ENCODE assay signal across 10 cellular contexts in genomic region chr20:45946149-45946970, GRCh38. TPM values are rescaled to one million over a fixed set of nuclear protein-coding genes. Genes with fewer than 3 reads are reported as not detected.
DNase-seq lines count a peak whose midpoint lies in the region; ATAC-seq and TF ChIP-seq lines count a peak whose summit lies in the region.
"Had no signal": no experiment of that assay in that cellular context is flagged by ENCODE, and none has a peak within 500 bp of the region (broad histone marks: within the 10 kb centered on the region; RNA-seq: fewer than 3 reads in every experiment).

No MANE protein-coding gene starts in this region.

- H3K27me3 ChIP-seq in CD4-positive, alpha-beta T cell (ENCODE audit: control insufficient read depth, insufficient read depth, low read length): no peaks in the 10 kb centered on the region
- H3K27me3 ChIP-seq in Peyer's patch (no peaks in the 10 kb centered on the region), ovary (no peaks in the 10 kb centered on the region)
- H3K27me3 ChIP-seq: neutrophil had no signal

- POLR2A ChIA-PET in CD4-positive, alpha-beta T cell (lab: Charles Lee): interaction anchor here (0.8 to 10.5 kb wide), 3 partner anchors 10 to 65 kb away, joined by 3 to 120 read pairs (median 4); partner anchors contain the start of gene PCIF1

- H3K36me3 ChIP-seq in Peyer's patch (peaks cover 0 to 97% (median 0%) of the 10 kb centered on the region in 3 donors), ovary (no peaks in the 10 kb centered on the region)

- H3K4me3 Mint-ChIP-seq in CD4-positive, alpha-beta T cell: no peak overlapping the region

- H3K9me3 ChIP-seq in CD4-positive, alpha-beta T cell (ENCODE audit: control insufficient read depth, low read length): no peaks in the 10 kb centered on the region
- H3K9me3 ChIP-seq in Peyer's patch: no peaks in the 10 kb centered on the region
- no peaks in the 10 kb centered on the region for H3K9me3 ChIP-seq in ovary
- H3K9me3 ChIP-seq: neutrophil had no signal

- H3K27me3 Mint-ChIP-seq in CD4-positive, alpha-beta T cell: no peaks in the 10 kb centered on the region

- no peak for TF ChIP-seq POLR2A in Peyer's patch (IDR thresholded peaks at IDR 0.05)
- no peak for TF ChIP-seq POLR2A in ovary (IDR thresholded peaks at IDR 0.05)

- H3K36me3 Mint-ChIP-seq in CD4-positive, alpha-beta T cell (ENCODE audit: low read depth): peaks cover 76% of the 10 kb centered on the region

- DNase-seq in CD4-positive, alpha-beta T cell: peak in 2 of 10 experiments; percentile 25 to 40
- peak in 2 of 3 donors; percentile 64 to 77 for DNase-seq in Peyer's patch
- DNase-seq in choroid plexus epithelial cell (ENCODE audit: low read depth): peak; percentile 95
- DNase-seq in ovary: peak; percentile 78 to 89 (median 84)
- no peak for DNase-seq in COR-L47 (lab: John Stamatoyannopoulos, UW)
- no peak for DNase-seq in dermis blood vessel endothelial cell
- no peak for DNase-seq in NCI-H2029 (lab: John Stamatoyannopoulos, UW)
- DNase-seq in OCI-M2 (lab: John Stamatoyannopoulos, UW; ENCODE audit: unreplicated experiment): no peak

- 37 to 52% (median 40%) methylated on average over 18 to 20 of the region's 20 CpGs for WGBS in ovary, 3 donors

- no peaks in the 10 kb centered on the region for H3K9me3 Mint-ChIP-seq in CD4-positive, alpha-beta T cell

- TF ChIP-seq EP300 in ovary (IDR thresholded peaks at IDR 0.05): no peak

- peak overlapping the region; percentile 27 for H3K27ac Mint-ChIP-seq in CD4-positive, alpha-beta T cell

- TF ChIP-seq CTCF in CD4-positive, alpha-beta T cell (IDR thresholded peaks at IDR 0.05): no peak
- no peak for TF ChIP-seq CTCF in Peyer's patch (IDR thresholded peaks at IDR 0.05)
- TF ChIP-seq CTCF in choroid plexus epithelial cell (conservative IDR thresholded peaks at IDR 0.05; ENCODE audit: low read depth, low read length): no peak
- TF ChIP-seq CTCF in ovary (IDR thresholded peaks at IDR 0.05): no peak

- intact Hi-C loops in CD4-positive, alpha-beta T cell (cut with DNase I, micrococcal nuclease): no loop called here
- intact Hi-C loops in ovary (cut with DNase I): loop anchor here in 2 of 4 donors (5.0 to 10.0 kb wide), 2 partner anchors 54 to 62 kb away; partner anchors contain the start of genes CTSA (in 1 of the 2), NEURL2 (in 1 of the 2), SPATA25 (in 1 of the 2) and ZSWIM1 (in 1 of the 2)

- peak; percentile 51 for ATAC-seq in CD4-positive, alpha-beta T cell (ENCODE audit: poor library complexity)

- no peak overlapping the region for H3K27ac ChIP-seq in CD4-positive, alpha-beta T cell (ENCODE audit: low read depth, low read length)
- peak overlapping the region in 3 of 4 donors; percentile 57 to 65 (median 58) for H3K27ac ChIP-seq in Peyer's patch
- H3K27ac ChIP-seq in ovary: peak overlapping the region; percentile 85 to 88
- H3K27ac ChIP-seq: neutrophil, VCaP had no signal

- H3K4me1 ChIP-seq in Peyer's patch (peaks cover 0 to 6% (median 0%) of the 10 kb centered on the region in 4 donors), ovary (ENCODE audit: insufficient read depth) (peaks cover 16% of the 10 kb centered on the region)

- H3K4me3 ChIP-seq in Peyer's patch (no peak overlapping the region), choroid plexus epithelial cell (ENCODE audit: low read depth, low read length) (no peak overlapping the region), ovary (no peak overlapping the region)

- peaks cover 4% of the 10 kb centered on the region for H3K4me1 Mint-ChIP-seq in CD4-positive, alpha-beta T cell (ENCODE audit: low read depth)

- CTCF ChIA-PET in CD4-positive, alpha-beta T cell (lab: Charles Lee): no interaction called here

RNA-seq across cellular contexts. Expression of gene PCIF1, which starts 11.9 kb away (rescaled TPM):
- 100 to 1,000 TPM; 100 TPM for total RNA-seq in CD4-positive, alpha-beta T cell
- total RNA-seq in Peyer's patch: 10 to 100 TPM; 25.0 to 53.2 (median 44.9) TPM
- 10 to 100 TPM; 34.5 to 73.7 (median 59.8) TPM for total RNA-seq in ovary
- 10 to 100 TPM; 14.6 to 48.2 TPM for polyA plus RNA-seq in ovary
- total RNA-seq in dermis blood vessel endothelial cell: 13.3 and 16.2 TPM in 2 replicates

RNA-seq across cellular contexts. Expression of gene ZNF335, which starts 25.6 kb away (rescaled TPM):
- 10 to 100 TPM; 67.3 to 74.6 TPM for total RNA-seq in CD4-positive, alpha-beta T cell
- 10 to 100 TPM; 34.3 to 60.1 (median 53.6) TPM for total RNA-seq in Peyer's patch
- 10 to 100 TPM; 14.2 to 25.7 (median 20.0) TPM for total RNA-seq in ovary
- polyA plus RNA-seq in ovary: 10 to 100 TPM in 1 of 2 donors, 1 to 10 TPM in 1; 3.5 to 15.7 TPM
- 14.8 and 17.4 TPM in 2 replicates for total RNA-seq in dermis blood vessel endothelial cell

RNA-seq across cellular contexts. Expression of gene PLTP, which starts 34.4 kb away (rescaled TPM):
- not detected for total RNA-seq in CD4-positive, alpha-beta T cell
- 10 to 100 TPM; 25.0 to 99.3 (median 35.7) TPM for total RNA-seq in Peyer's patch
- 100 to 1,000 TPM in 4 of 7 donors, 10 to 100 TPM in 3; 83.5 to 266 (median 138) TPM for total RNA-seq in ovary
- polyA plus RNA-seq in ovary: 100 to 1,000 TPM in 1 of 2 donors, 10 to 100 TPM in 1; 85.7 to 188 TPM
- 2.4 and 5.4 TPM in 2 replicates for total RNA-seq in dermis blood vessel endothelial cell

RNA-seq across cellular contexts. Expression of gene CTSA, which starts 55.2 kb away (rescaled TPM):
- 10 to 100 TPM; 40.3 to 42.6 TPM for total RNA-seq in CD4-positive, alpha-beta T cell
- total RNA-seq in Peyer's patch (100 to 1,000 TPM in 3 of 4 donors, 10 to 100 TPM in 1; 85.0 to 602 (median 258) TPM), ovary (100 to 1,000 TPM in 4 of 7 donors, 10 to 100 TPM in 3; 45.0 to 156 (median 110) TPM), dermis blood vessel endothelial cell (47.8 and 48.1 TPM in 2 replicates)
- 100 to 1,000 TPM in 1 of 2 donors, 10 to 100 TPM in 1; 81.6 to 210 TPM for polyA plus RNA-seq in ovary

RNA-seq across cellular contexts. Expression of gene NEURL2, which starts 55.4 kb away (rescaled TPM):
- 1 to 10 TPM; 1.5 to 2.5 TPM for total RNA-seq in CD4-positive, alpha-beta T cell
- total RNA-seq in Peyer's patch (10 to 100 TPM in 3 of 4 donors, 1 to 10 TPM in 1; 3.3 to 27.6 (median 23.9) TPM), ovary (10 to 100 TPM; 10.1 to 28.7 (median 12.5) TPM), dermis blood vessel endothelial cell (3.2 and 4.4 TPM in 2 replicates)
- polyA plus RNA-seq in ovary: 10 to 100 TPM in 1 of 2 donors, 1 to 10 TPM in 1; 1.5 to 11.8 TPM

Comparison
In these comparisons a context has a peak if more than half of its experiments do, and no peak if none do; other contexts are left out.
1. DNase-seq: peak in Peyer's patch (2 of 3), choroid plexus epithelial cell (single experiment) and ovary (5 of 5); none in COR-L47 (single experiment), dermis blood vessel endothelial cell (single experiment), NCI-H2029 (single experiment) and OCI-M2 (single experiment).